ENCODE assay signal across 1 cellular context in the genomic region with DNA sequence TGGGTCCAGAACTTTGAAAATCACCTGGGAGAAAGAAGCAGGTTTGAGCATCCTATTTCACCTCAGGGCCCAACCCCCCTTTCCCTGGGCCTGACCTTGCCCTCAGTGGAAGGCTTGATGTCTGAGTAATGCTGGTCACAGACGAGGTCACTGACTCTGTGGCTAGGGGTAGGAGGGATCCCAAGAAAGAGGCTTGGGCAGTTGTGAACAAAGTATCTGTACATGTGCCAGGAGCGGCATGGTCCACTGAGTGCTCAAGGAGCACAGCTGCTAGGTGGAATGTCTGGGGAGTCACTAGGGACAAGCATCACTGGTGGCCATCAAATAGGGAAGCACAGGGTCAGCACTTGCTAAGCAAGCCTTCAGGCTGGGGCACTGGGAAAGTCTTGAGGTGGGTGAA.
TF ChIP-seq lines count a peak whose summit lies in the region.

No MANE protein-coding gene starts in this region.

TF ChIP-seq in HepG2, 621 proteins besides CTCF, POLR2A, EP300 and RAD21:
- TF ChIP-seq ZNF724P (CRISPR knock-in tag; IDR thresholded peaks at IDR 0.05; ENCODE audit: borderline replicate concordance) (no peak), RFX5 (IDR thresholded peaks at IDR 0.05; ENCODE audit: low read depth, low read length) (no peak), ZNF263 (CRISPR knock-in tag; IDR thresholded peaks at IDR 0.05) (peak; percentile 26; the same call in 1 of the 2 replicates), ZNF143 (CRISPR knock-in tag; IDR thresholded peaks at IDR 0.05) (no peak), ZNF816 (CRISPR knock-in tag; IDR thresholded peaks at IDR 0.05; ENCODE audit: borderline replicate concordance) (no peak), POLR2G (IDR thresholded peaks at IDR 0.05; ENCODE audit: low read depth, low read length) (0 out of 2 replicates have a peak, but pooled peaks have one; percentile 31), ZFP82 (CRISPR knock-in tag; IDR thresholded peaks at IDR 0.05; ENCODE audit: borderline replicate concordance) (no peak)
- TF ChIP-seq, protein P1, sequence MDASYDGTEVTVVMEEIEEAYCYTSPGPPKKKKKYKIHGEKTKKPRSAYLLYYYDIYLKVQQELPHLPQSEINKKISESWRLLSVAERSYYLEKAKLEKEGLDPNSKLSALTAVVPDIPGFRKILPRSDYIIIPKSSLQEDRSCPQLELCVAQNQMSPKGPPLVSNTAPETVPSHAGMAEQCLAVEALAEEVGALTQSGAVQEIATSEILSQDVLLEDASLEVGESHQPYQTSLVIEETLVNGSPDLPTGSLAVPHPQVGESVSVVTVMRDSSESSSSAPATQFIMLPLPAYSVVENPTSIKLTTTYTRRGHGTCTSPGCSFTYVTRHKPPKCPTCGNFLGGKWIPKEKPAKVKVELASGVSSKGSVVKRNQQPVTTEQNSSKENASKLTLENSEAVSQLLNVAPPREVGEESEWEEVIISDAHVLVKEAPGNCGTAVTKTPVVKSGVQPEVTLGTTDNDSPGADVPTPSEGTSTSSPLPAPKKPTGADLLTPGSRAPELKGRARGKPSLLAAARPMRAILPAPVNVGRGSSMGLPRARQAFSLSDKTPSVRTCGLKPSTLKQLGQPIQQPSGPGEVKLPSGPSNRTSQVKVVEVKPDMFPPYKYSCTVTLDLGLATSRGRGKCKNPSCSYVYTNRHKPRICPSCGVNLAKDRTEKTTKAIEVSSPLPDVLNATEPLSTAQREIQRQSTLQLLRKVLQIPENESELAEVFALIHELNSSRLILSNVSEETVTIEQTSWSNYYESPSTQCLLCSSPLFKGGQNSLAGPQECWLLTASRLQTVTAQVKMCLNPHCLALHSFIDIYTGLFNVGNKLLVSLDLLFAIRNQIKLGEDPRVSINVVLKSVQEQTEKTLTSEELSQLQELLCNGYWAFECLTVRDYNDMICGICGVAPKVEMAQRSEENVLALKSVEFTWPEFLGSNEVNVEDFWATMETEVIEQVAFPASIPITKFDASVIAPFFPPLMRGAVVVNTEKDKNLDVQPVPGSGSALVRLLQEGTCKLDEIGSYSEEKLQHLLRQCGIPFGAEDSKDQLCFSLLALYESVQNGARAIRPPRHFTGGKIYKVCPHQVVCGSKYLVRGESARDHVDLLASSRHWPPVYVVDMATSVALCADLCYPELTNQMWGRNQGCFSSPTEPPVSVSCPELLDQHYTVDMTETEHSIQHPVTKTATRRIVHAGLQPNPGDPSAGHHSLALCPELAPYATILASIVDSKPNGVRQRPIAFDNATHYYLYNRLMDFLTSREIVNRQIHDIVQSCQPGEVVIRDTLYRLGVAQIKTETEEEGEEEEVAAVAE (CRISPR knock-in tag; IDR thresholded peaks at IDR 0.05; ENCODE audit: borderline replicate concordance) = no peak
TF ChIP-seq in HepG2: peak in this region for 2.
